In the genomic region with DNA sequence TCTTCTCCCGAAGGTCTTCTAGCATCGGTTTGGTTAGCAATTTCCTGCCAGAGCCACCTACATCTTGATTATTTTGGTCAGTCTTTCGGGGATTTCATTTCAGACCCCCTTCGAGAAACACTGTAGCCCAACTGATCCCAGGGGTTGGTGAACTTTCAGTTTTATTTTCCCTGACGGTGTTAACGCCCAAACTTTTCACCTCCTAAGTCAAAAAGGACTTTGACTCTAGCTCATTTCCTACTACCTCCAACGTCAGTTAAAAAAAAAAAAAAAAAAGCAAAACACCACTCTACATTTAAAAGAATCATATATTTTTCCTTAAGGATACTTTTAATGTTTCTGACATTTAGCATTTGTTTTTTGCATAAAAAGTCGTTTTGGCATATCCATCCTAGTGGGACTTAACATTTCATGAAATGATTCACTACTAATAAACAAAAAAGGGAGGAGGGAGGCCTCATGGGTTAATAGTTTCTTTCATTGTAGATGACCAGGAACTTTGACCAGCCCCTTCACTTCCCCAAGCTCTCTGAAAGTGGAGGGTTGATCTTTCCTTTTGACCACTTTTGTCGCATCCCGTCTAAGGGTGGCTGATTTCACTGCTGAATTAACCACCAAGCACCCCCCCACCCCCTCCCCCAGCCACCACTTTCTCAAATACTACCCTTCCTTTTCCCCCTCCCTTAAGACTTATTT, we compare ENCODE assay signal across 8 cellular contexts. TPM values are rescaled to one million over a fixed set of nuclear protein-coding genes. Genes with fewer than 3 reads are reported as not detected.
DNase-seq lines count a peak whose midpoint lies in the region; ATAC-seq, FAIRE-seq and TF ChIP-seq lines count a peak whose summit lies in the region.

No MANE protein-coding gene starts in this region.

- in situ Hi-C loops in K562 (cut with MboI): no loop called here

- no peaks in the 10 kb centered on the region for H4K20me1 ChIP-seq in K562 (replicated peaks; ENCODE audit: control insufficient read depth, insufficient read depth, low read length)

- no peaks in the 10 kb centered on the region for H3K36me3 ChIP-seq in K562 (ENCODE audit: control insufficient read depth, insufficient read depth, low read length)
- no peaks in the 10 kb centered on the region for H3K36me3 ChIP-seq in lower lobe of right lung
- H3K36me3 ChIP-seq in urinary bladder (ENCODE audit: insufficient read depth): no peaks in the 10 kb centered on the region

- peaks cover 21% of the 10 kb centered on the region for H3K27me3 Mint-ChIP-seq in activated naive CD4-positive, alpha-beta T cell treated with anti-CD3 and anti-CD28 coated beads, Interleukin-2, amount 50 U/mL, for 24 hours
- H3K27me3 Mint-ChIP-seq in activated naive CD4-positive, alpha-beta T cell treated with anti-CD3 and anti-CD28 coated beads for 36 hours (ENCODE audit: low read depth): peaks cover 40% of the 10 kb centered on the region
- H3K27me3 Mint-ChIP-seq in activated T-helper 2 cell treated with anti-CD3 and anti-CD28 coated beads, Interferon-gamma antibody, Interleukin-2, Interleukin-4, amounts not matched to agents 10 μg/mL and 5 μg/mL and 100 μg/mL, durations not matched to agents 14 hours and 24 hours and 36 hours (ENCODE audit: low read depth): peaks cover 70% of the 10 kb centered on the region

- no peak for TF ChIP-seq RAD21 in K562 (CRISPR knock-in tag; conservative IDR thresholded peaks at IDR 0.05 in 1 of 2, IDR thresholded peaks at IDR 0.05 in 1 of 2)

- TF ChIP-seq CTCF in K562 (IDR thresholded peaks at IDR 0.05 in 2 of 3, conservative IDR thresholded peaks at IDR 0.05 in 1 of 3; ENCODE audit: insufficient read depth in 2 of 3, low read depth in 1 of 3, low read length in 3 of 3) (no peak), lower lobe of right lung (IDR thresholded peaks at IDR 0.05) (no peak)

- no peaks in the 10 kb centered on the region for H3K9me1 ChIP-seq in K562 (ENCODE audit: control insufficient read depth, insufficient read depth, low read length)

- no TSS peak for BruUV-seq in K562 (replicated peaks; lab: Mats Ljungman, UMichigan)

- ATAC-seq in K562 (no peak), lower lobe of right lung (peak; percentile 1 to 11), HG03108 (IDR thresholded peaks at IDR 0.05; ENCODE audit: unreplicated experiment) (no peak), HG02970 (IDR thresholded peaks at IDR 0.05; ENCODE audit: low FRiP score, unreplicated experiment) (no peak)

- peaks cover 4% of the 10 kb centered on the region; the same call in 2 of the 3 replicates for H3K79me2 ChIP-seq in K562 (ENCODE audit: control insufficient read depth, insufficient read depth, low read length)

- no peak overlapping the region for H3K27ac ChIP-seq in K562 (ENCODE audit: extremely low read depth, low read depth, low read length)
- peak overlapping the region; percentile 40 for H3K27ac ChIP-seq in lower lobe of right lung
- peak overlapping the region; percentile 57 for H3K27ac ChIP-seq in urinary bladder (ENCODE audit: low read depth)

- 38% methylated on average over 8 of the region's 10 CpGs for WGBS in K562 (ENCODE audit: insufficient coverage, low coverage, missing lambda C conversion rate)
- 34% methylated on average over 10 of the region's 10 CpGs for WGBS in urinary bladder

- H2AFZ ChIP-seq in K562 (ENCODE audit: low read depth, low read length): peak overlapping the region; percentile 51; the same call in 1 of the 2 replicates

- H3K9me3 ChIP-seq in K562 (replicated peaks; ENCODE audit: control insufficient read depth, insufficient read depth, low read depth, low read length) (no peaks in the 10 kb centered on the region), lower lobe of right lung (no peaks in the 10 kb centered on the region)

- H3K27ac Mint-ChIP-seq in activated naive CD4-positive, alpha-beta T cell treated with anti-CD3 and anti-CD28 coated beads, Interleukin-2, amount 50 U/mL, for 24 hours: no peak overlapping the region
- H3K27ac Mint-ChIP-seq in activated naive CD4-positive, alpha-beta T cell treated with anti-CD3 and anti-CD28 coated beads for 36 hours: no peak overlapping the region
- H3K27ac Mint-ChIP-seq in activated T-helper 2 cell treated with anti-CD3 and anti-CD28 coated beads, Interferon-gamma antibody, Interleukin-2, Interleukin-4, amounts not matched to agents 10 μg/mL and 5 μg/mL and 100 μg/mL, durations not matched to agents 14 hours and 24 hours and 36 hours: no peak overlapping the region

- DNase-seq in activated naive CD4-positive, alpha-beta T cell treated with anti-CD3 and anti-CD28 coated beads for 36 hours: no peak
- DNase-seq in K562 (ENCODE audit: extremely low read depth in 1 of 4, low spot score in 3 of 4) (peak in 1 of 4 experiments; percentile 10), lower lobe of right lung (no peak)
- no peak for DNase-seq in activated T-helper 2 cell treated with anti-CD3 and anti-CD28 coated beads, Interferon-gamma antibody, Interleukin-2, Interleukin-4, amounts not matched to agents 10 μg/mL and 5 μg/mL and 100 μg/mL, durations not matched to agents 14 hours and 24 hours and 36 hours (ENCODE audit: low spot score)

- POLR2A ChIA-PET in K562 (lab: Yijun Ruan, JAX): no interaction called here

- H3K4me1 ChIP-seq in K562 (replicated peaks in 1 of 2; ENCODE audit: control insufficient read depth in 2 of 2, insufficient read depth in 2 of 2, low read length in 2 of 2): peaks cover 4 to 10% of the 10 kb centered on the region in 2 experiments; a peak in 4 of 5 replicates
- peaks cover 30% of the 10 kb centered on the region for H3K4me1 ChIP-seq in lower lobe of right lung
- H3K4me1 ChIP-seq in urinary bladder (ENCODE audit: insufficient read depth): no peaks in the 10 kb centered on the region

- no peak for TF ChIP-seq POLR2A in K562 (conservative IDR thresholded peaks at IDR 0.05)

- TF ChIP-seq EP300 in K562 (IDR thresholded peaks at IDR 0.05; ENCODE audit: low read length): no peak

- no peaks in the 10 kb centered on the region for H3K9me3 Mint-ChIP-seq in activated naive CD4-positive, alpha-beta T cell treated with anti-CD3 and anti-CD28 coated beads, Interleukin-2, amount 50 U/mL, for 24 hours
- no peaks in the 10 kb centered on the region for H3K9me3 Mint-ChIP-seq in activated naive CD4-positive, alpha-beta T cell treated with anti-CD3 and anti-CD28 coated beads for 36 hours
- H3K9me3 Mint-ChIP-seq in activated T-helper 2 cell treated with anti-CD3 and anti-CD28 coated beads, Interferon-gamma antibody, Interleukin-2, Interleukin-4, amounts not matched to agents 10 μg/mL and 5 μg/mL and 100 μg/mL, durations not matched to agents 14 hours and 24 hours and 36 hours: no peaks in the 10 kb centered on the region

- H3K27me3 ChIP-seq in K562 (ENCODE audit: control insufficient read depth in 2 of 2, insufficient read depth in 2 of 2, low read length in 2 of 2): no peaks in the 10 kb centered on the region
- no peaks in the 10 kb centered on the region for H3K27me3 ChIP-seq in lower lobe of right lung (ENCODE audit: low read depth)

- H3K4me3 Mint-ChIP-seq in activated naive CD4-positive, alpha-beta T cell treated with anti-CD3 and anti-CD28 coated beads, Interleukin-2, amount 50 U/mL, for 24 hours: peak overlapping the region; percentile 95
- no peak overlapping the region for H3K4me3 Mint-ChIP-seq in activated naive CD4-positive, alpha-beta T cell treated with anti-CD3 and anti-CD28 coated beads for 36 hours
- no peak overlapping the region for H3K4me3 Mint-ChIP-seq in activated T-helper 2 cell treated with anti-CD3 and anti-CD28 coated beads, Interferon-gamma antibody, Interleukin-2, Interleukin-4, amounts not matched to agents 10 μg/mL and 5 μg/mL and 100 μg/mL, durations not matched to agents 14 hours and 24 hours and 36 hours (ENCODE audit: low read depth)

- no peak for FAIRE-seq in K562 (lab: Jason Lieb, UNC)

- peak overlapping the region in 1 of 2 experiments; percentile 79; a peak in 2 of 4 replicates for H3K9ac ChIP-seq in K562 (ENCODE audit: insufficient read depth in 1 of 2, low read depth in 2 of 2, low read length in 2 of 2)

- CTCF ChIA-PET in activated naive CD4-positive, alpha-beta T cell treated with anti-CD3 and anti-CD28 coated beads for 36 hours (lab: Charles Lee): interaction anchor here (0.7 kb wide), 1 partner anchor 41 kb away, joined by 4 read pairs; no protein-coding TSS in a partner anchor
- CTCF ChIA-PET in K562 (lab: Yijun Ruan, JAX; ENCODE audit: low intra/inter-chr PET ratio): no interaction called here

- H3K4me1 Mint-ChIP-seq in activated naive CD4-positive, alpha-beta T cell treated with anti-CD3 and anti-CD28 coated beads, Interleukin-2, amount 50 U/mL, for 24 hours: peaks cover 28% of the 10 kb centered on the region
- peaks cover 21% of the 10 kb centered on the region for H3K4me1 Mint-ChIP-seq in activated naive CD4-positive, alpha-beta T cell treated with anti-CD3 and anti-CD28 coated beads for 36 hours (ENCODE audit: low read depth)
- peaks cover 16% of the 10 kb centered on the region for H3K4me1 Mint-ChIP-seq in activated T-helper 2 cell treated with anti-CD3 and anti-CD28 coated beads, Interferon-gamma antibody, Interleukin-2, Interleukin-4, amounts not matched to agents 10 μg/mL and 5 μg/mL and 100 μg/mL, durations not matched to agents 14 hours and 24 hours and 36 hours (ENCODE audit: low read depth)

- peak overlapping the region; percentile 41; the same call in 1 of the 2 replicates for H3K4me2 ChIP-seq in K562 (ENCODE audit: insufficient read depth, low read length)

- H3K36me3 Mint-ChIP-seq in activated naive CD4-positive, alpha-beta T cell treated with anti-CD3 and anti-CD28 coated beads, Interleukin-2, amount 50 U/mL, for 24 hours: no peaks in the 10 kb centered on the region
- H3K36me3 Mint-ChIP-seq in activated naive CD4-positive, alpha-beta T cell treated with anti-CD3 and anti-CD28 coated beads for 36 hours (ENCODE audit: low read depth): peaks cover 4% of the 10 kb centered on the region
- peaks cover 4% of the 10 kb centered on the region for H3K36me3 Mint-ChIP-seq in activated T-helper 2 cell treated with anti-CD3 and anti-CD28 coated beads, Interferon-gamma antibody, Interleukin-2, Interleukin-4, amounts not matched to agents 10 μg/mL and 5 μg/mL and 100 μg/mL, durations not matched to agents 14 hours and 24 hours and 36 hours (ENCODE audit: low read depth)

- intact Hi-C loops in activated naive CD4-positive, alpha-beta T cell treated with anti-CD3 and anti-CD28 coated beads for 36 hours (cut with micrococcal nuclease): no loop called here
- intact Hi-C loops in K562 (cut with micrococcal nuclease) (no loop called here), lower lobe of right lung (cut with DNase I) (no loop called here)
- intact Hi-C loops in activated T-helper 2 cell treated with anti-CD3 and anti-CD28 coated beads, Interferon-gamma antibody, Interleukin-2, Interleukin-4, amounts not matched to agents 10 μg/mL and 5 μg/mL and 100 μg/mL, durations not matched to agents 14 hours and 24 hours and 36 hours (cut with micrococcal nuclease): no loop called here

- H3K4me3 ChIP-seq in K562 (peak overlapping the region; percentile 46), lower lobe of right lung (peak overlapping the region; percentile 78), urinary bladder (ENCODE audit: low read depth, low read length) (peak overlapping the region; percentile 98)

RNA-seq across cellular contexts. Expression of a gene that starts 0.8 kb away (rescaled TPM):
- total RNA-seq in activated naive CD4-positive, alpha-beta T cell treated with anti-CD3 and anti-CD28 coated beads for 36 hours: 1 to 10 TPM; 2.0 to 2.1 TPM
- 1.9 and 4.4 TPM in 2 replicates for total RNA-seq in K562 (2011; cell fraction: chromatin; rRNA removed; ENCODE audit: low replicate concordance)
- 2.4 and 3.0 TPM in 2 replicates for total RNA-seq in K562 (2011; cell fraction: nucleolus; rRNA removed)
- 1.9 and 2.7 TPM in 2 replicates for total RNA-seq in K562 (2011; cell fraction: nucleoplasm; rRNA removed)
- total RNA-seq in K562 (2014; rRNA removed) (0.32 and 0.41 TPM in 2 replicates), K562 (2014; rRNA removed; fragmentation: Illumina TruSeq; extraction: Trizol) (0.48 and 0.80 TPM in 2 replicates), K562 (2015; rRNA removed; fragmentation: Illumina TruSeq; extraction: Trizol) (0.68 and 1.2 TPM in 2 replicates), K562 (2021) (2.0 and 2.8 TPM in 2 replicates), lower lobe of right lung (71.2 TPM), urinary bladder (24.7 TPM)
- polyA plus RNA-seq in K562 (2011; rRNA removed) (0.42 and 0.53 TPM in 2 replicates), K562 (2014; fragmentation: Illumina TruSeq; extraction: Trizol) (2.1 and 2.4 TPM in 2 replicates), K562 (2014; fragmentation: Nextera tagmentation; extraction: Ambion mirVana) (under 1 TPM; 0.52 to 0.92 TPM), K562 (2014; rRNA removed) (0.39 and 1.4 TPM in 2 replicates), urinary bladder (19.5 TPM)
- 0.15 and 0.35 TPM in 2 replicates for polyA plus RNA-seq in K562 (2011; cell fraction: cytosol; rRNA removed)
- polyA plus RNA-seq in K562 (2011; cell fraction: nucleus; rRNA removed): 1.6 and 2.2 TPM in 2 replicates
- polyA plus RNA-seq in K562 (2012): 1.4 and 2.2 TPM in 2 replicates
- polyA minus RNA-seq in K562 (2011; rRNA and poly(A)+ RNA removed): 0.25 and 0.69 TPM in 2 replicates
- 0.91 and 1.5 TPM in 2 replicates for polyA minus RNA-seq in K562 (2011; cell fraction: cytosol; rRNA and poly(A)+ RNA removed)
- 1.6 and 2.4 TPM in 2 replicates for polyA minus RNA-seq in K562 (2011; cell fraction: nucleus; rRNA and poly(A)+ RNA removed)
- total RNA-seq in activated T-helper 2 cell treated with anti-CD3 and anti-CD28 coated beads, Interferon-gamma antibody, Interleukin-2, Interleukin-4, amounts not matched to agents 10 μg/mL and 5 μg/mL and 100 μg/mL, durations not matched to agents 14 hours and 24 hours and 36 hours: 0.52 and 0.76 TPM in 2 replicates

Comparison
In these comparisons a context has a peak if more than half of its experiments do, and no peak if none do; other contexts are left out.
1. ATAC-seq: peak in lower lobe of right lung (2 of 2); none in K562 (single experiment), HG03108 (single experiment) and HG02970 (single experiment).
2. H3K4me3 ChIP-seq: peak in every context shown above with its lines; median percentile 98 in urinary bladder; 78 in lower lobe of right lung; 46 in K562.